ENCODE assay signal across 21 cellular contexts in the genomic region with DNA sequence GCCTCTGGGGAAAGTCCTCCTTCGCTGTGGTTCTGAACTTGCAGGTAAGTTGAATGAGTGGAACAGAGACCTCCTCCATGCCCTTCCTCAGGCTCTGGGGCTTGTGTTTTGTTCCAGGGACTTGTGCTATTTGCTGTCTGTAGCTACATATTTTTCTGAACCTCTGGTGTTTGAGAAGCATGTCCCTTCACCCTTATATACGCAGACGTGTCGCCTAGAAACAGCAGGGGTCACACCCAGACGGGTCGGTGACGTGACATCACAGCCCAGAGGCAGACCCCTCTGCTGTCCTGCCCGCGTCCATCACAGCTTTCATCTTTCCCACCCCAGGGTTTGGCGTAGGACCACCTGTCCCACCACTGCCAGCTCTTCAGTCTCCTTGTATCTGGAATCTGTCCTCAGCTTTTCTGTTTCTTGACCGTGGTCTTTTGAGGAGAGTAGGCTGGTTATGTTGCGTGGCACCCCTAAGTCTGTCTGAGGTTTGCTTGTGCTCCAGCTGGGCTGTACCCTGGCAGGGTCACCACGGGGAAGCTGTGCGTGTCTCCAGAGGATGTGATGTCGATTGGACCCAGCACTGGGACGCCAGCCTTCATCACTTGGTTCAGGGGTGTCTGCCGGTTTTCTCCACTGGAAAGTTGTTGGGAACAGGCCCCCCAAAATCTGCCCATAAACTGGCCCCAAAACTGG. TPM values are rescaled to one million over a fixed set of nuclear protein-coding genes. Genes with fewer than 3 reads are reported as not detected.
"Had no signal": no experiment of that assay in that cellular context is flagged by ENCODE, and none has a peak within 500 bp of the region (broad histone marks: within the 10 kb centered on the region; RNA-seq: fewer than 3 reads in every experiment).

No MANE protein-coding gene starts in this region.

- H3K36me3 ChIP-seq: esophagus muscularis mucosa, gastroesophageal sphincter, lower lobe of right lung, uterus had no signal

- H3K4me3 Mint-ChIP-seq: activated B cell treated with CpG ODN at 0.5 μM for 24 hours; activated CD4-positive, alpha-beta T cell treated with anti-CD3 and anti-CD28 coated beads, Interleukin-2, amount 10 ng/mL, durations not matched to agents 24 days and 14 days; activated CD8-positive, alpha-beta T cell treated with anti-CD3 and anti-CD28 coated beads for 36 hours; activated naive CD4-positive, alpha-beta T cell treated with anti-CD3 and anti-CD28 coated beads, Interleukin-2, amount 50 U/mL, for 24 hours; activated T-cell treated with anti-CD3 and anti-CD28 coated beads, Interleukin-2, amount 50 U/mL, for 4 hours; dendritic cell treated with granulocyte-macrophage colony-stimulating factor and Interleukin-4, amounts not matched to agents 40 ng/mL and 50 ng/mL, for 4 days; stimulated activated naive B cell treated with anti-CD40 and anti-IgM and Interleukin-4, amounts not matched to agents 10 μg/mL and 1 μg/mL and 100 μg/mL, for 72 hours had no signal

- H3K4me3 ChIP-seq: esophagus muscularis mucosa, gastroesophageal sphincter, lower lobe of right lung, psoas muscle, smooth muscle cell, uterus had no signal

- H3K27ac Mint-ChIP-seq: activated B cell treated with CpG ODN at 0.5 μM for 24 hours; activated CD4-positive, alpha-beta T cell treated with anti-CD3 and anti-CD28 coated beads, Interleukin-2, amount 10 ng/mL, durations not matched to agents 24 days and 14 days; activated CD8-positive, alpha-beta T cell treated with anti-CD3 and anti-CD28 coated beads for 36 hours; activated naive CD4-positive, alpha-beta T cell treated with anti-CD3 and anti-CD28 coated beads, Interleukin-2, amount 50 U/mL, for 24 hours; dendritic cell treated with granulocyte-macrophage colony-stimulating factor and Interleukin-4, amounts not matched to agents 40 ng/mL and 50 ng/mL, for 4 days; stimulated activated naive B cell treated with anti-CD40 and anti-IgM and Interleukin-4, amounts not matched to agents 10 μg/mL and 1 μg/mL and 100 μg/mL, for 72 hours had no signal

- DNase-seq: activated B cell treated with CpG ODN at 0.5 μM for 24 hours; activated CD4-positive, alpha-beta T cell treated with anti-CD3 and anti-CD28 coated beads, Interleukin-2, amount 10 ng/mL, durations not matched to agents 24 days and 14 days; activated CD8-positive, alpha-beta T cell treated with anti-CD3 and anti-CD28 coated beads for 36 hours; activated effector memory CD4-positive, alpha-beta T cell treated with Interleukin-2 at 50 U/mL for 16 hours; effector CD8-positive, alpha-beta T cell; SK-N-SH; stimulated activated CD4-positive, alpha-beta T cell treated with anti-CD3 and anti-CD28 coated beads, Interleukin-4, amount 100 ng/mL, for 4 hours; stimulated activated naive B cell treated with anti-CD40 and anti-IgM and Interleukin-4, amounts not matched to agents 10 μg/mL and 1 μg/mL and 100 μg/mL, for 72 hours; uterus had no signal

- H3K4me1 ChIP-seq: esophagus muscularis mucosa, gastroesophageal sphincter, lower lobe of right lung, psoas muscle, uterus had no signal

- H3K4me1 Mint-ChIP-seq: activated B cell treated with CpG ODN at 0.5 μM for 24 hours; activated CD4-positive, alpha-beta T cell treated with anti-CD3 and anti-CD28 coated beads, Interleukin-2, amount 10 ng/mL, durations not matched to agents 24 days and 14 days; activated naive CD4-positive, alpha-beta T cell treated with anti-CD3 and anti-CD28 coated beads, Interleukin-2, amount 50 U/mL, for 24 hours; stimulated activated naive B cell treated with anti-CD40 and anti-IgM and Interleukin-4, amounts not matched to agents 10 μg/mL and 1 μg/mL and 100 μg/mL, for 72 hours had no signal

- H3K27me3 ChIP-seq: uterus had no signal

- ATAC-seq: activated CD8-positive, alpha-beta T cell treated with anti-CD3 and anti-CD28 coated beads for 36 hours; activated T-cell treated with anti-CD3 and anti-CD28 coated beads, Interleukin-2, amount 50 U/mL, for 4 hours; gastroesophageal sphincter; psoas muscle; stimulated activated naive B cell treated with anti-CD40 and anti-IgM and Interleukin-4, amounts not matched to agents 10 μg/mL and 1 μg/mL and 100 μg/mL, for 72 hours had no signal

- H3K27ac ChIP-seq: esophagus muscularis mucosa, gastroesophageal sphincter, lower lobe of right lung, psoas muscle, uterus had no signal

- H3K4me2 ChIP-seq: SK-N-SH, smooth muscle cell had no signal

RNA-seq across cellular contexts. Expression of a gene that starts 13.4 kb away (rescaled TPM):
- total RNA-seq: activated B cell treated with CpG ODN at 0.5 μM for 24 hours; activated CD4-positive, alpha-beta T cell treated with anti-CD3 and anti-CD28 coated beads, Interleukin-2, amount 10 ng/mL, durations not matched to agents 24 days and 14 days; activated CD8-positive, alpha-beta T cell treated with anti-CD3 and anti-CD28 coated beads for 36 hours; bronchial epithelial cell; endothelial cell of umbilical vein; right cardiac atrium; smooth muscle cell had no signal

RNA-seq across cellular contexts. Expression of a gene that starts 51.8 kb away (rescaled TPM):
- total RNA-seq: activated B cell treated with CpG ODN at 0.5 μM for 24 hours; activated CD4-positive, alpha-beta T cell treated with anti-CD3 and anti-CD28 coated beads, Interleukin-2, amount 10 ng/mL, durations not matched to agents 24 days and 14 days; activated CD8-positive, alpha-beta T cell treated with anti-CD3 and anti-CD28 coated beads for 36 hours; endothelial cell of umbilical vein; omental fat pad; right cardiac atrium; smooth muscle cell had no signal
